17 cellular contexts compared by ENCODE assay signal in the genomic region with DNA sequence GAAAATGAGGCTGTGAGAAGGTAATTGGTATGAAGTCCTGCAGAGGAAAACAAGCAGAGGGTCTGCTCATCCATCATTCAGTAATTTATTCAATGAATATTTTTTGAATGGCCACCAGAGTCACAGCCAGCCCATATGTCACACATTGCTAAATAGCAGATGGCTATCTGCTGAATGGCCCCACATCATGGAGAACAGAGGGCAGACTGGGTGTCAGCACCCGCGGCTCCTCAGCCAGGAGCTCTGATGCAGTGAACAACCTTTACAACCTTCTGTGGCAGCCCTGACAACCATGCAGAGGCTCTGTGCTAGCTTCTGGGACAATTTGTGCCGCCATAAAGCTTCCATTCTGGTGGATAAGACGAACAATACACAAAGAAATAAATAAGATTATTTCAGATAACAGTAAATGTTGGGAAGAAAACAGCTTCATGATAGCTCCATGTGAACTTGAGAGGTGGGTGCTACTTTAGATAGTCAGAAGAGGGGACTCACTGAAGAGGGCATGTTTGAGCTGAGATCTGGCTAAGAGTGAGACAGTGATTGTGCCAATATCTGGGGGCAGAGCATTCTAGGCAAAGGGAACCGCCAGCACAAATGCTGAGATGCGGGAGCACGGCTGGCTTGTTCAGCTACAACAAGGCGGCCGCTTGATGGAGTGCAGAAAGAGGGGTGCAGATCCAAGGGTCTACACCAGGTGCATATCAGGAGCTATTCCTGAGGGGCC. TPM values are rescaled to one million over a fixed set of nuclear protein-coding genes. Genes with fewer than 3 reads are reported as not detected.
A peak's percentile ranks its signal among the peaks of the same experiment; 100 is the strongest.
DNase-seq lines count a peak whose midpoint lies in the region; ATAC-seq and TF ChIP-seq lines count a peak whose summit lies in the region.
"Had no signal": no experiment of that assay in that cellular context is flagged by ENCODE, and none has a peak within 500 bp of the region (broad histone marks: within the 10 kb centered on the region; RNA-seq: fewer than 3 reads in every experiment).

No MANE protein-coding gene starts in this region.

- DNase-seq in left cardiac atrium, result peak; percentile 7
- DNase-seq in right cardiac atrium, result no peak
- DNase-seq in chondrocyte (ENCODE audit: low spot score), result peak; percentile 26
- peak; percentile 17 for DNase-seq in osteoblast (ENCODE audit: insufficient read length, low spot score, missing footprints)
- DNase-seq in NCI-H1105 (lab: John Stamatoyannopoulos, UW), result no peak
- DNase-seq in OCI-LY7 (ENCODE audit: low spot score), result no peak
- no peak for DNase-seq in DMS53 (lab: John Stamatoyannopoulos, UW)
- DNase-seq: CD4-positive, CD25-positive, alpha-beta regulatory T cell; DND-41; GF-D8; NCI-H1436 treated with DMSO at 0.1 percent for 48 hours; NCI-H2107; NCI-H446 treated with DMSO at 0.1 percent for 48 hours; SHP77 had no signal

- H3K4me3 ChIP-seq in right cardiac atrium (ENCODE audit: low read length) (no peak overlapping the region), osteoblast (ENCODE audit: insufficient read depth, low read length) (no peak overlapping the region), OCI-LY7 (ENCODE audit: low read depth, low read length, poor library complexity, severe bottlenecking) (no peak overlapping the region)
- H3K4me3 ChIP-seq: GM23338 had no signal

- H3K4me1 ChIP-seq in right cardiac atrium (ENCODE audit: control insufficient read depth, insufficient read depth, low read length) (peaks cover 2% of the 10 kb centered on the region), osteoblast (ENCODE audit: insufficient read depth, low read length) (no peaks in the 10 kb centered on the region), OCI-LY7 (ENCODE audit: insufficient read depth, low read length, poor library complexity, severe bottlenecking) (no peaks in the 10 kb centered on the region)

- 89% methylated on average over 9 of the region's 9 CpGs for WGBS in right cardiac atrium

- no peaks in the 10 kb centered on the region for H4K20me1 ChIP-seq in osteoblast (ENCODE audit: insufficient read depth, low read length)
- H4K20me1 ChIP-seq in OCI-LY7 (ENCODE audit: insufficient read depth, low read length), result no peaks in the 10 kb centered on the region

- no peaks in the 10 kb centered on the region for H3K9me2 ChIP-seq in OCI-LY7 (ENCODE audit: insufficient read depth, low read length)

- H3K4me2 ChIP-seq in osteoblast (ENCODE audit: insufficient read depth, low read length) (no peak overlapping the region), OCI-LY7 (ENCODE audit: low read length) (no peak overlapping the region)
- H3K4me2 ChIP-seq: GM23338 had no signal

- no peak overlapping the region for H3K27ac Mint-ChIP-seq in chondrocyte (ENCODE audit: unreplicated experiment)
- H3K27ac Mint-ChIP-seq: CD4-positive, CD25-positive, alpha-beta regulatory T cell; GM23338 had no signal

- no peaks in the 10 kb centered on the region for H3K27me3 ChIP-seq in right cardiac atrium (ENCODE audit: control insufficient read depth, insufficient read depth)
- H3K27me3 ChIP-seq in osteoblast (ENCODE audit: insufficient read depth, low read length), result peaks cover 12% of the 10 kb centered on the region

- H3K4me3 Mint-ChIP-seq in chondrocyte (ENCODE audit: unreplicated experiment), result no peak overlapping the region
- H3K4me3 Mint-ChIP-seq: CD4-positive, CD25-positive, alpha-beta regulatory T cell; GM23338 had no signal

- no peaks in the 10 kb centered on the region for H3K9me3 ChIP-seq in right cardiac atrium (ENCODE audit: control insufficient read depth, low read length)
- no peaks in the 10 kb centered on the region for H3K9me3 ChIP-seq in osteoblast (ENCODE audit: low read depth, low read length)
- H3K9me3 ChIP-seq in OCI-LY7 (ENCODE audit: low read length), result no peaks in the 10 kb centered on the region

- BruUV-seq in OCI-LY7 (replicated peaks; lab: Mats Ljungman, UMichigan), result no TSS peak

- CTCF ChIA-PET in OCI-LY7 (lab: Charles Lee; ENCODE audit: unreplicated experiment), result interaction anchor here (0.5 kb wide), 1 partner anchor 611 kb away, joined by 3 read pairs; no protein-coding TSS in a partner anchor

- H3K27ac ChIP-seq in right cardiac atrium (ENCODE audit: low read length) (no peak overlapping the region), osteoblast (ENCODE audit: low read depth, low read length) (no peak overlapping the region), OCI-LY7 (ENCODE audit: low read depth, low read length, poor library complexity, severe bottlenecking) (no peak overlapping the region)

- TF ChIP-seq CTCF in chondrocyte (IDR thresholded peaks at IDR 0.05), result no peak
- no peak for TF ChIP-seq CTCF in osteoblast (IDR thresholded peaks at IDR 0.05; ENCODE audit: extremely low read depth, low read depth, low read length)
- no peak for TF ChIP-seq CTCF in OCI-LY7 (conservative IDR thresholded peaks at IDR 0.05; ENCODE audit: low read length)

- peaks cover 10% of the 10 kb centered on the region for H3K27me3 Mint-ChIP-seq in chondrocyte (ENCODE audit: low read depth)
- H3K27me3 Mint-ChIP-seq: CD4-positive, CD25-positive, alpha-beta regulatory T cell had no signal

- no peaks in the 10 kb centered on the region for H3K9me3 Mint-ChIP-seq in chondrocyte (ENCODE audit: low read depth)
- H3K9me3 Mint-ChIP-seq: CD4-positive, CD25-positive, alpha-beta regulatory T cell; GM23338 had no signal

- peaks cover 3% of the 10 kb centered on the region for H3K4me1 Mint-ChIP-seq in chondrocyte (ENCODE audit: low read depth)

- H3K36me3 Mint-ChIP-seq in chondrocyte (ENCODE audit: low read depth), result no peaks in the 10 kb centered on the region
- H3K36me3 Mint-ChIP-seq: CD4-positive, CD25-positive, alpha-beta regulatory T cell had no signal

- H3K79me2 ChIP-seq in osteoblast (ENCODE audit: insufficient read depth, low read length) (no peaks in the 10 kb centered on the region), OCI-LY7 (ENCODE audit: insufficient read depth, low read depth, low read length) (no peaks in the 10 kb centered on the region)

- intact Hi-C loops in left cardiac atrium (cut with DNase I) (no loop called here), right cardiac atrium (cut with DNase I) (no loop called here), OCI-LY7 (cut with micrococcal nuclease; ENCODE audit: unreplicated experiment) (no loop called here)

- no peak for ATAC-seq in left cardiac atrium
- no peak for ATAC-seq in right cardiac atrium
- ATAC-seq in HG02623 (IDR thresholded peaks at IDR 0.05; ENCODE audit: unreplicated experiment), result no peak
- ATAC-seq: GM23338 had no signal

- H2AFZ ChIP-seq in osteoblast (ENCODE audit: low read length) (no peak overlapping the region), OCI-LY7 (ENCODE audit: low read length) (no peak overlapping the region)
- H2AFZ ChIP-seq: GM23338 had no signal

- POLR2A ChIA-PET in OCI-LY7 (lab: Charles Lee), result no interaction called here

- H3K36me3 ChIP-seq in osteoblast (ENCODE audit: insufficient read depth, low read length), result no peaks in the 10 kb centered on the region
- no peaks in the 10 kb centered on the region for H3K36me3 ChIP-seq in OCI-LY7 (ENCODE audit: insufficient read depth, low read length)

RNA-seq across cellular contexts. Expression of gene C1orf210, which starts 2.8 kb away (rescaled TPM):
- total RNA-seq in left cardiac atrium, result not detected
- total RNA-seq in right cardiac atrium, result not detected
- polyA plus RNA-seq in right cardiac atrium, result 0.07 TPM
- total RNA-seq in chondrocyte, result not detected in 3 replicates
- not detected in 2 replicates for total RNA-seq in osteoblast
- total RNA-seq in OCI-LY7 (2014; rRNA removed; shearing (Covaris generic)), result not detected in 2 replicates
- not detected in 2 replicates for total RNA-seq in OCI-LY7 (2022)
- total RNA-seq: A172; CD4-positive, CD25-positive, alpha-beta regulatory T cell had no signal
- polyA plus RNA-seq: CD4-positive, CD25-positive, alpha-beta regulatory T cell had no signal

RNA-seq across cellular contexts. Expression of gene TIE1, which starts 12.6 kb away (rescaled TPM):
- total RNA-seq in left cardiac atrium (10 to 100 TPM; 23.1 to 38.9 TPM), right cardiac atrium (10 to 100 TPM; 21.7 to 49.4 (median 44.4) TPM), chondrocyte (not detected in 3 replicates), osteoblast (not detected in 2 replicates), OCI-LY7 (2022) (0.15 TPM in 1 of 2 replicates, not detected in the other)
- polyA plus RNA-seq in right cardiac atrium, result 30.4 TPM
- 0.66 TPM in 1 of 2 replicates, not detected in the other for total RNA-seq in OCI-LY7 (2014; rRNA removed; shearing (Covaris generic))
- polyA plus RNA-seq: CD4-positive, CD25-positive, alpha-beta regulatory T cell had no signal

RNA-seq across cellular contexts. Expression of gene TMEM125, which starts 18.4 kb away (rescaled TPM):
- total RNA-seq in left cardiac atrium (under 1 TPM; 0.41 to 0.65 TPM), right cardiac atrium (1 to 10 TPM in 3 of 4 donors, under 1 TPM in 1; 0.68 to 1.6 (median 1.3) TPM), chondrocyte (not detected in 3 replicates), osteoblast (not detected in 2 replicates), OCI-LY7 (2022) (0.23 and 0.44 TPM in 2 replicates)
- polyA plus RNA-seq in right cardiac atrium, result 0.70 TPM
- not detected in 2 replicates for total RNA-seq in OCI-LY7 (2014; rRNA removed; shearing (Covaris generic))
- total RNA-seq: A172; CD4-positive, CD25-positive, alpha-beta regulatory T cell had no signal
- polyA plus RNA-seq: CD4-positive, CD25-positive, alpha-beta regulatory T cell had no signal

RNA-seq across cellular contexts. Expression of gene MPL, which starts 49.4 kb away (rescaled TPM):
- total RNA-seq in left cardiac atrium (under 1 TPM; 0.44 to 0.65 TPM), right cardiac atrium (1 to 10 TPM in 2 of 4 donors, under 1 TPM in 2; 0.79 to 1.4 (median 1.1) TPM), chondrocyte (not detected in 3 replicates), osteoblast (not detected in 2 replicates), OCI-LY7 (2022) (not detected in 2 replicates)
- 0.18 TPM for polyA plus RNA-seq in right cardiac atrium
- total RNA-seq in OCI-LY7 (2014; rRNA removed; shearing (Covaris generic)), result not detected in 2 replicates
- total RNA-seq: A172, GM23338 had no signal
- polyA plus RNA-seq: CD4-positive, CD25-positive, alpha-beta regulatory T cell; GM23338 had no signal

Comparison
In these comparisons a context has a peak if more than half of its experiments do, and no peak if none do; other contexts are left out.
1. DNase-seq: peak in left cardiac atrium (single experiment), chondrocyte (single experiment) and osteoblast (single experiment); none in right cardiac atrium (0 of 3), NCI-H1105 (single experiment), OCI-LY7 (single experiment) and DMS53 (single experiment).
2. RNA of gene TIE1, which starts 12.6 kb away (total RNA-seq): 21.7 to 49.4 TPM in right cardiac atrium and 23.1 to 38.9 TPM in left cardiac atrium; 0.15 to 0.66 TPM in OCI-LY7, not detected in chondrocyte and not detected in osteoblast; every median in the first group is over 10 times any median in the second.